In the genomic region with DNA sequence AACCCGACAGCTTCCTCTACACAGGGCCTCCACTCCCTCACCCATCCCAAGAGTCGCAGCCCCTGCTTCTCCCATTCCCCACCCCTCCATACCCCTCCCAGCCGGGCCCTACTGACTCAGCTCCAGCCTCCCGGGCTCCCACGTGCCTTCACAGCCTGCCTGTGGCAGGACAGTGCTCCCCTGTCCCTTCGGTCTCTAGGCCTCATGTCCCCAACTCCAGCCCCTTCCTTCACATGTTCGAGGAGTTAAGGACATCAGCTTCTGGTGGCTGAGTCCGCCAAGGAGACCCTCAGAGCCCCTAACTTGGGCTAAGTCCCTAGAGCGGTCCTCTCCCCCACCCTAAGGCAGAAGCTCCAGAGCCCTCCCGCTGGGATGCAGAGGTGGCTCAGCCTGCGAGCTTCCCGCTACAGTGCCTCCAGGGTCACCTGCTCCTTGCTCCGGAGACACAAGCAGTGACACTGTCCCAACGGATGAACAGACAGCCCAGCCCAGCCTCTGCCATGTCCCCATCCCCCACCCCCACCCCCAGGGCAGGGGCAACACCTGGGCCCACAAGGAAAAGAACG, we compare ENCODE assay signal across 8 cellular contexts. TPM values are rescaled to one million over a fixed set of nuclear protein-coding genes. Genes with fewer than 3 reads are reported as not detected.
DNase-seq lines count a peak whose midpoint lies in the region; ATAC-seq and TF ChIP-seq lines count a peak whose summit lies in the region.

No MANE protein-coding gene starts in this region.

- TF ChIP-seq CTCF in RWPE2 (IDR thresholded peaks at IDR 0.05; ENCODE audit: poor library complexity, severe bottlenecking), result no peak
- no peak for TF ChIP-seq CTCF in fibroblast of the aortic adventitia (IDR thresholded peaks at IDR 0.05; ENCODE audit: insufficient read depth, low read length)
- TF ChIP-seq CTCF in prostate gland (IDR thresholded peaks at IDR 0.05), result no peak

- H3K4me3 ChIP-seq in RWPE2 (ENCODE audit: severe bottlenecking), result peak overlapping the region; percentile 36
- peak overlapping the region; percentile 79 for H3K4me3 ChIP-seq in fibroblast of the aortic adventitia (ENCODE audit: low read depth, low read length)
- H3K4me3 ChIP-seq in prostate gland, result peak overlapping the region; percentile 42 to 52

- DNase-seq in DMS53 (lab: John Stamatoyannopoulos, UW), result peak; percentile 80
- no peak for DNase-seq in RWPE2 (ENCODE audit: low spot score)
- no peak for DNase-seq in fibroblast of the aortic adventitia (ENCODE audit: low read depth)
- DNase-seq in prostate gland (ENCODE audit: low spot score), result no peak
- no peak for DNase-seq in mesenteric fat pad (ENCODE audit: low spot score)

- H3K9me3 ChIP-seq in RWPE2 (ENCODE audit: severe bottlenecking) (no peaks in the 10 kb centered on the region), prostate gland (no peaks in the 10 kb centered on the region)

- H3K27me3 ChIP-seq in RWPE2 (ENCODE audit: insufficient read depth, poor library complexity, severe bottlenecking) (peaks cover 9% of the 10 kb centered on the region), prostate gland (replicated peaks; ENCODE audit: insufficient read depth) (no peaks in the 10 kb centered on the region)

- TF ChIP-seq POLR2A in prostate gland (IDR thresholded peaks at IDR 0.05), result no peak

- H3K4me1 ChIP-seq in RWPE2 (ENCODE audit: insufficient read depth, poor library complexity, severe bottlenecking) (no peaks in the 10 kb centered on the region), prostate gland (replicated peaks) (no peaks in the 10 kb centered on the region)

- no peak for ATAC-seq in RWPE2 (ENCODE audit: low read depth)
- no peak for ATAC-seq in GM19035 (IDR thresholded peaks at IDR 0.05; ENCODE audit: unreplicated experiment)
- ATAC-seq in HG02798 (IDR thresholded peaks at IDR 0.05; ENCODE audit: poor library complexity, unreplicated experiment), result no peak
- ATAC-seq in HG03135 (IDR thresholded peaks at IDR 0.05; ENCODE audit: unreplicated experiment), result no peak

- WGBS in prostate gland, result 9% methylated on average over 15 of the region's 15 CpGs

- H3K36me3 ChIP-seq in RWPE2 (ENCODE audit: low read depth), result no peaks in the 10 kb centered on the region
- no peaks in the 10 kb centered on the region for H3K36me3 ChIP-seq in prostate gland

- intact Hi-C loops in prostate gland (cut with DNase I), result no loop called here

- H3K27ac ChIP-seq in RWPE2 (ENCODE audit: poor library complexity, severe bottlenecking), result no peak overlapping the region
- H3K27ac ChIP-seq in prostate gland, result peak overlapping the region; percentile 75 to 84

RNA-seq across cellular contexts. Expression of a gene that starts 0.8 kb away (rescaled TPM):
- total RNA-seq in fibroblast of the aortic adventitia (ENCODE audit: low replicate concordance) (44.9 and 59.7 TPM in 2 replicates), prostate gland (100 to 1,000 TPM in 1 of 2 donors, 10 to 100 TPM in 1; 35.6 to 108 TPM), mesenteric fat pad (36.5 TPM)

RNA-seq across cellular contexts. Expression of a gene that starts 15.4 kb away (rescaled TPM):
- total RNA-seq in fibroblast of the aortic adventitia (ENCODE audit: low replicate concordance), result 33.0 and 47.0 TPM in 2 replicates
- total RNA-seq in prostate gland, result 10 to 100 TPM; 40.2 to 72.9 TPM
- total RNA-seq in mesenteric fat pad, result 42.1 TPM

RNA-seq across cellular contexts. Expression of a gene that starts 20.7 kb away (rescaled TPM):
- total RNA-seq in fibroblast of the aortic adventitia (ENCODE audit: low replicate concordance), result 18.8 and 50.9 TPM in 2 replicates
- total RNA-seq in prostate gland, result 10 to 100 TPM; 23.3 to 33.3 TPM
- total RNA-seq in mesenteric fat pad, result 38.1 TPM

RNA-seq across cellular contexts. Expression of a gene that starts 37.4 kb away (rescaled TPM):
- total RNA-seq in fibroblast of the aortic adventitia (ENCODE audit: low replicate concordance) (not detected in 2 replicates), prostate gland (1 to 10 TPM in 1 of 2 donors, not detected in 1; 3.0 TPM), mesenteric fat pad (not detected)
